12 cellular contexts compared by ENCODE assay signal in genomic region chr17:82590881-82591539, GRCh38. TPM values are rescaled to one million over a fixed set of nuclear protein-coding genes. Genes with fewer than 3 reads are reported as not detected.
DNase-seq lines count a peak whose midpoint lies in the region; ATAC-seq, FAIRE-seq and TF ChIP-seq lines count a peak whose summit lies in the region.
"Had no signal": no experiment of that assay in that cellular context is flagged by ENCODE, and none has a peak within 500 bp of the region (broad histone marks: within the 10 kb centered on the region; RNA-seq: fewer than 3 reads in every experiment).

No MANE protein-coding gene starts in this region.

- no peaks in the 10 kb centered on the region for H3K36me3 ChIP-seq in colonic mucosa

- intact Hi-C loops in colonic mucosa (cut with DNase I), result no loop called here

- no peak for TF ChIP-seq CTCF in colonic mucosa (IDR thresholded peaks at IDR 0.05)

- H3K9me3 Mint-ChIP-seq in activated naive CD4-positive, alpha-beta T cell treated with anti-CD3 and anti-CD28 coated beads, Interleukin-2, amount 50 U/mL, for 72 hours, result no peaks in the 10 kb centered on the region
- no peaks in the 10 kb centered on the region for H3K9me3 Mint-ChIP-seq in naive B cell

- no peak overlapping the region for H3K9ac ChIP-seq in colonic mucosa (ENCODE audit: low read depth in 2 of 2, low read length in 2 of 2)

- H3K27ac ChIP-seq in colonic mucosa, result peak overlapping the region; percentile 86

- peaks cover 8 to 10% of the 10 kb centered on the region in 2 donors for H3K36me3 Mint-ChIP-seq in activated naive CD4-positive, alpha-beta T cell treated with anti-CD3 and anti-CD28 coated beads, Interleukin-2, amount 50 U/mL, for 72 hours
- peaks cover 7 to 8% of the 10 kb centered on the region in 2 donors for H3K36me3 Mint-ChIP-seq in naive B cell

- DNase-seq in activated naive CD4-positive, alpha-beta T cell treated with anti-CD3 and anti-CD28 coated beads, Interleukin-2, amount 50 U/mL, for 72 hours (ENCODE audit: low spot score in 2 of 2), result no peak
- DNase-seq in activated naive CD4-positive, alpha-beta T cell (lab: John Stamatoyannopoulos, UW), result no peak
- DNase-seq in colonic mucosa (no peak), naive B cell (no peak), urothelium cell line (ENCODE audit: low spot score) (no peak), SIG-M5 (lab: John Stamatoyannopoulos, UW) (no peak)
- DNase-seq: Karpas-422, NCI-H510A had no signal

- peak overlapping the region; percentile 84 to 95 for H3K27ac Mint-ChIP-seq in activated naive CD4-positive, alpha-beta T cell treated with anti-CD3 and anti-CD28 coated beads, Interleukin-2, amount 50 U/mL, for 72 hours
- peak overlapping the region in 4 of 6 donors; percentile 78 to 93 (median 88) for H3K27ac Mint-ChIP-seq in naive B cell

- H3K27me3 ChIP-seq in colonic mucosa, result no peaks in the 10 kb centered on the region

- no peak overlapping the region for H3K4me3 Mint-ChIP-seq in naive B cell

- H3K27me3 Mint-ChIP-seq in naive B cell, result no peaks in the 10 kb centered on the region

- no peaks in the 10 kb centered on the region for H3K9me3 ChIP-seq in colonic mucosa

- H3K4me1 ChIP-seq in colonic mucosa, result peaks cover 8% of the 10 kb centered on the region

- no peak for ATAC-seq in activated naive CD4-positive, alpha-beta T cell treated with anti-CD3 and anti-CD28 coated beads, Interleukin-2, amount 50 U/mL, for 72 hours
- ATAC-seq in naive B cell (ENCODE audit: low read depth in 2 of 2) (no peak), HG02973 (IDR thresholded peaks at IDR 0.05; ENCODE audit: unreplicated experiment) (no peak), GM21825 (IDR thresholded peaks at IDR 0.05; ENCODE audit: unreplicated experiment) (no peak)
- ATAC-seq: esophagus mucosa, left colon had no signal

- no peak overlapping the region for H3K4me3 ChIP-seq in colonic mucosa

- peaks cover 30 to 53% (median 49%) of the 10 kb centered on the region in 3 donors for H3K4me1 Mint-ChIP-seq in naive B cell

- FAIRE-seq in urothelium cell line (lab: Jason Lieb, UNC), result peak; percentile 5

RNA-seq across cellular contexts. Expression of gene WDR45B, which starts 57.2 kb away (rescaled TPM):
- 10 to 100 TPM; 33.9 to 89.9 TPM for total RNA-seq in activated naive CD4-positive, alpha-beta T cell treated with anti-CD3 and anti-CD28 coated beads, Interleukin-2, amount 50 U/mL, for 72 hours
- 100 to 1,000 TPM in 1 of 2 donors, 10 to 100 TPM in 1; 58.8 to 119 TPM for total RNA-seq in colonic mucosa
- 10 to 100 TPM; 37.9 to 77.8 (median 47.4) TPM for polyA plus RNA-seq in naive B cell (ENCODE audit: low read depth in 6 of 6)
